Comparison of ENCODE assay signal across 26 cellular contexts in genomic region chr10:106894675-106895074, GRCh38.
DNase-seq lines count a peak whose midpoint lies in the region; ATAC-seq, FAIRE-seq and TF ChIP-seq lines count a peak whose summit lies in the region.
"Had no signal": no experiment of that assay in that cellular context is flagged by ENCODE, and none has a peak within 500 bp of the region (broad histone marks: within the 10 kb centered on the region; RNA-seq: fewer than 3 reads in every experiment).

No MANE protein-coding gene starts in this region.

- DNase-seq in Right ventricle myocardium inferior (ENCODE audit: missing footprints) (no peak), left cardiac atrium (no peak), left ventricle myocardium inferior (no peak), pancreas (no peak), transverse colon (no peak), NCI-H187 (lab: John Stamatoyannopoulos, UW) (no peak)
- DNase-seq in stimulated activated CD4-positive, alpha-beta T cell treated with anti-CD3 and anti-CD28 coated beads, Interleukin-15, amount 100 ng/mL, for 24 hours, result no peak
- DNase-seq: 8988T; Caco-2; CD4-positive, alpha-beta memory T cell; DMS 273 treated with DMSO at 0.1 percent for 48 hours; DMS79 treated with DMSO at 0.1 percent for 48 hours; KBM-7; NCI-H1092; NCI-H1436; NCI-H2029; NCI-H226; NCI-H510A treated with DMSO at 0.1 percent for 48 hours; NCI-H748 treated with DMSO at 0.1 percent for 48 hours had no signal

- H3K4me3 ChIP-seq in left ventricle myocardium inferior (no peak overlapping the region), pancreas (no peak overlapping the region), transverse colon (no peak overlapping the region)
- H3K4me3 ChIP-seq: BLaER1 treated with 17β-estradiol and CSF1 and Interleukin-3, amounts not matched to agents 10 nM and 100 nM; GM12878; GM23338; SJSA1 had no signal

- H3K36me3 ChIP-seq in left ventricle myocardium inferior (no peaks in the 10 kb centered on the region), pancreas (no peaks in the 10 kb centered on the region), transverse colon (no peaks in the 10 kb centered on the region)
- H3K36me3 ChIP-seq: BLaER1 treated with 17β-estradiol and CSF1 and Interleukin-3, amounts not matched to agents 10 nM and 100 nM; SJSA1 had no signal

- H3K9me3 ChIP-seq in left ventricle myocardium inferior (replicated peaks) (peaks cover 6% of the 10 kb centered on the region), pancreas (no peaks in the 10 kb centered on the region), transverse colon (no peaks in the 10 kb centered on the region)
- H3K9me3 ChIP-seq: BLaER1 treated with 17β-estradiol and CSF1 and Interleukin-3, amounts not matched to agents 10 nM and 100 nM; Caco-2; SJSA1 had no signal

- ATAC-seq in Right ventricle myocardium inferior (peak; percentile 60), left cardiac atrium (no peak), pancreas (peak in 3 of 4 donors; percentile 50 to 85 (median 54)), GM21717 (IDR thresholded peaks at IDR 0.05; ENCODE audit: unreplicated experiment) (no peak)
- ATAC-seq: GM12878, GM23338, HCT116 had no signal

- TF ChIP-seq CTCF in left ventricle myocardium inferior (IDR thresholded peaks at IDR 0.05; ENCODE audit: borderline replicate concordance) (no peak), pancreas (IDR thresholded peaks at IDR 0.05) (no peak), transverse colon (IDR thresholded peaks at IDR 0.05) (no peak)

- TF ChIP-seq EP300 in transverse colon (IDR thresholded peaks at IDR 0.05; ENCODE audit: low read depth), result no peak

- no peaks in the 10 kb centered on the region for H3K4me1 ChIP-seq in left ventricle myocardium inferior
- peaks cover 0 to 13% (median 4%) of the 10 kb centered on the region in 3 donors for H3K4me1 ChIP-seq in pancreas
- peaks cover 0 to 21% (median 0%) of the 10 kb centered on the region in 4 donors for H3K4me1 ChIP-seq in transverse colon
- H3K4me1 ChIP-seq: Caco-2, SJSA1 had no signal

- WGBS in pancreas, 2 donors, result 6 to 9% methylated on average over 1 of the region's 1 CpG
- 14 to 57% methylated on average over 1 of the region's 1 CpG for WGBS in transverse colon (ENCODE audit: low coverage in 1 of 2), 2 donors

- intact Hi-C loops in Right ventricle myocardium inferior (cut with DNase I) (no loop called here), left cardiac atrium (cut with DNase I) (no loop called here), left ventricle myocardium inferior (cut with micrococcal nuclease) (no loop called here), pancreas (cut with DNase I) (no loop called here), transverse colon (cut with DNase I; ENCODE audit: low total_unique reads) (no loop called here)

- H3K27ac ChIP-seq in left ventricle myocardium inferior (replicated peaks) (peak overlapping the region; percentile 53), pancreas (peak overlapping the region in 1 of 4 donors; percentile 10), transverse colon (peak overlapping the region in 3 of 4 donors; percentile 25 to 74 (median 44))
- H3K27ac ChIP-seq: BLaER1 treated with 17β-estradiol and CSF1 and Interleukin-3, amounts not matched to agents 10 nM and 100 nM; RWPE1; SJSA1 had no signal

- no peak for FAIRE-seq in pancreas (lab: Jason Lieb, UNC)
- FAIRE-seq: GM12878 had no signal

- in situ Hi-C loops in transverse colon (cut with MboI; ENCODE audit: low pct_ligation_motif_present in 1 of 4, low pct_unique_long_range_greater_than_20kb in 1 of 4, low sequenced_read_pairs in 3 of 4), result no loop called here

- no peak for TF ChIP-seq POLR2A in transverse colon (IDR thresholded peaks at IDR 0.05)

- no peaks in the 10 kb centered on the region for H3K27me3 ChIP-seq in left ventricle myocardium inferior (ENCODE audit: low read depth)
- no peaks in the 10 kb centered on the region for H3K27me3 ChIP-seq in pancreas
- H3K27me3 ChIP-seq in transverse colon, result no peaks in the 10 kb centered on the region
- H3K27me3 ChIP-seq: BLaER1 treated with 17β-estradiol and CSF1 and Interleukin-3, amounts not matched to agents 10 nM and 100 nM; SJSA1 had no signal

Comparison
In these comparisons a context has a peak if more than half of its experiments do, and no peak if none do; other contexts are left out.
1. ATAC-seq: peak in Right ventricle myocardium inferior (single experiment) and pancreas (3 of 4); none in left cardiac atrium (0 of 2) and GM21717 (single experiment).